Comparison of ENCODE assay signal across 9 cellular contexts in the genomic region with DNA sequence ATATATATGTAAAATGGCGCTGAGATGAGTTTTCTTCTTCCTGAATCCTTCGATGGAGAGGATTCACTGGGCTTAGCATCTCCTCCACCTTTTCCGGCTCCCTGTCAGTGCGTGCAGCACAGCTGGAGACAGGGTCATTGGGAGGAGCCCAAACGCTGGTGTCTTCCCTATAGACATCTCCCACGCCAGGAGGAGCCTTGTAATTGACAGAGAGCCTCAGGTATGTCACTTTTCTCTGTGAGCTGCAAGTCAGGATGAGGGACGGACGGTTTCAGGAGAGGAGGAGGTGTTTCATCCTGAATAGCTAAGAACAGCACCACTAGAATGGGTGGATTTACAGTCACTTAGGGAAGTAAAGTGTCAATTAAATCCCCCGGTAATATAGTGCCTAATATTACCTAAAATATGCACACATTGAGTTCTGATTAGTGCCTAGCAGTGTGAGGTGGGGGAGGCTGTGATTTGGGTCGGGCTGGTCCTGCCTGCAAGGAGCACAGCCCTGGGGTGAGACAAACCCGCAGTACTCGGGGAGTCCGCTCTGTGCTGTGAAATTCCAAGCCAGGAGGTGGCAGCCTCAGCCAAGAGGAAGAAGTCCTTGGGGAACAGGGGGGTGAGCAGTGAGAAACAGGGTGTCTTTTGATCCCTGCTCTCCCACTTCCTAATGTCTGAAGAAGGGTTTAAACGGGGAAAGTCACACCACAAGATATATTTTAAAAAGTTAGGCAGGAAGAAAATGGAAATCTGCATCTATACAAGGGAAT. TPM values are rescaled to one million over a fixed set of nuclear protein-coding genes. Genes with fewer than 3 reads are reported as not detected.
DNase-seq lines count a peak whose midpoint lies in the region; ATAC-seq, FAIRE-seq and TF ChIP-seq lines count a peak whose summit lies in the region.
"Had no signal": no experiment of that assay in that cellular context is flagged by ENCODE, and none has a peak within 500 bp of the region (broad histone marks: within the 10 kb centered on the region; RNA-seq: fewer than 3 reads in every experiment).

No MANE protein-coding gene starts in this region.

- TF ChIP-seq CTCF in GM12872 (IDR thresholded peaks at IDR 0.05; ENCODE audit: insufficient read depth, low read depth, low read length) = peak; percentile 36; the same call in 2 of the 3 replicates
- TF ChIP-seq CTCF in bronchial epithelial cell (IDR thresholded peaks at IDR 0.05; ENCODE audit: insufficient read depth, low read length, severe bottlenecking) = peak; percentile 61
- peak; percentile 43 for TF ChIP-seq CTCF in thoracic aorta (IDR thresholded peaks at IDR 0.05)

- H3K36me3 ChIP-seq in bronchial epithelial cell (ENCODE audit: control insufficient read depth, insufficient read depth, low read length) (no peaks in the 10 kb centered on the region), thoracic aorta (no peaks in the 10 kb centered on the region)
- H3K36me3 ChIP-seq: tibial artery had no signal

- DNase-seq in A172 (ENCODE audit: low spot score) (peak; percentile 60), RKO (ENCODE audit: low spot score) (peak; percentile 77), bronchial epithelial cell (ENCODE audit: low read depth) (peak; percentile 59), left lobe of liver (ENCODE audit: low spot score) (peak; percentile 65), thoracic aorta (ENCODE audit: low spot score) (no peak)

- H3K4me3 ChIP-seq in bronchial epithelial cell (ENCODE audit: low read depth, low read length) (no peak overlapping the region), thoracic aorta (no peak overlapping the region)
- H3K4me3 ChIP-seq: tibial artery had no signal

- H3K27me3 ChIP-seq in bronchial epithelial cell (ENCODE audit: control insufficient read depth, insufficient read depth, low read length) = no peaks in the 10 kb centered on the region
- no peaks in the 10 kb centered on the region for H3K27me3 ChIP-seq in thoracic aorta (replicated peaks; ENCODE audit: insufficient read depth)
- H3K27me3 ChIP-seq: tibial artery had no signal

- H3K27ac ChIP-seq in thoracic aorta = peak overlapping the region in 1 of 2 donors; percentile 82

- H3K4me1 ChIP-seq in thoracic aorta (ENCODE audit: control insufficient read depth in 1 of 2, low read depth in 2 of 2) = peaks cover 29 to 53% of the 10 kb centered on the region in 2 donors

- H3K9me3 ChIP-seq in thoracic aorta = no peaks in the 10 kb centered on the region
- H3K9me3 ChIP-seq: tibial artery had no signal

- ATAC-seq in left lobe of liver (peak; percentile 73), thoracic aorta (ENCODE audit: insufficient number of reproducible peaks, low FRiP score, low read depth) (no peak), HG02870 (IDR thresholded peaks at IDR 0.05; ENCODE audit: unreplicated experiment) (no peak), HG02970 (IDR thresholded peaks at IDR 0.05; ENCODE audit: low FRiP score, unreplicated experiment) (no peak)

- FAIRE-seq in bronchial epithelial cell (lab: Jason Lieb, UNC) = no peak

RNA-seq across cellular contexts. Expression of gene IL15RA, which starts 28.2 kb away (rescaled TPM):
- 10.3 and 16.3 TPM in 2 replicates for total RNA-seq in A172 (2014; rRNA removed; shearing (Covaris generic))
- total RNA-seq in bronchial epithelial cell (0.51 and 0.79 TPM in 2 replicates), left lobe of liver (8.4 TPM), thoracic aorta (10 to 100 TPM; 34.4 to 44.1 TPM)

RNA-seq across cellular contexts. Expression of gene FBH1, which starts 59.1 kb away (rescaled TPM):
- total RNA-seq in A172 (2014; rRNA removed; shearing (Covaris generic)) = 79.0 and 90.1 TPM in 2 replicates
- total RNA-seq in bronchial epithelial cell (54.5 and 75.4 TPM in 2 replicates), left lobe of liver (41.7 TPM), thoracic aorta (10 to 100 TPM; 93.7 to 94.1 TPM)

RNA-seq across cellular contexts. Expression of gene ANKRD16, which starts 59.5 kb away (rescaled TPM):
- total RNA-seq in A172 (2014; rRNA removed; shearing (Covaris generic)) = 14.0 and 14.6 TPM in 2 replicates
- total RNA-seq in bronchial epithelial cell (5.2 and 5.3 TPM in 2 replicates), left lobe of liver (6.6 TPM), thoracic aorta (10 to 100 TPM; 10.4 to 15.0 TPM)
